7 cellular contexts compared by ENCODE assay signal in genomic region chr3:17741621-17742091, GRCh38. TPM values are rescaled to one million over a fixed set of nuclear protein-coding genes. Genes with fewer than 3 reads are reported as not detected.
DNase-seq lines count a peak whose midpoint lies in the region; ATAC-seq and TF ChIP-seq lines count a peak whose summit lies in the region.

No MANE protein-coding gene starts in this region.

- no peak overlapping the region for H2AFZ ChIP-seq in GM23338

- H3K9me3 ChIP-seq in muscle layer of colon (ENCODE audit: low read length), result no peaks in the 10 kb centered on the region

- no peak for TF ChIP-seq CTCF in GM23338 (conservative IDR thresholded peaks at IDR 0.05; ENCODE audit: low read depth in 2 of 2)

- H3F3A ChIP-seq in GM23338 (replicated peaks; ENCODE audit: low read depth), result peaks cover 10% of the 10 kb centered on the region

- peaks cover 6% of the 10 kb centered on the region for H3K27me3 Mint-ChIP-seq in GM23338 (ENCODE audit: insufficient read depth, low read depth, poor library complexity)

- 0 out of 3 replicates have a peak, but pooled peaks cover 3% of the 10 kb centered on the region for H3K36me3 Mint-ChIP-seq in GM23338 (ENCODE audit: low read depth)

- H3K9ac ChIP-seq in muscle layer of colon (ENCODE audit: low read length), result peak overlapping the region; percentile 59

- H3K9me2 ChIP-seq in GM23338 (ENCODE audit: insufficient read depth), result no peaks in the 10 kb centered on the region

- H3K36me3 ChIP-seq in GM23338 (ENCODE audit: insufficient read depth) (no peaks in the 10 kb centered on the region), muscle layer of colon (ENCODE audit: insufficient read depth, low read length) (no peaks in the 10 kb centered on the region)

- peak overlapping the region; percentile 88 for H3K4me3 ChIP-seq in GM23338
- H3K4me3 ChIP-seq in muscle layer of colon (ENCODE audit: low read depth in 1 of 2, low read length in 2 of 2), result peak overlapping the region; percentile 59 to 88

- H3K4me2 ChIP-seq in GM23338, result peak overlapping the region; percentile 96

- DNase-seq in GM23338 (ENCODE audit: low spot score), result no peak
- peak; percentile 66 for DNase-seq in NOMO-1 treated with dmso at 0.1 percent for 144 hours (lab: John Stamatoyannopoulos, UW; ENCODE audit: unreplicated experiment)
- peak; percentile 88 for DNase-seq in cerebellar cortex (ENCODE audit: low spot score)

- no peaks in the 10 kb centered on the region for H3K9me3 Mint-ChIP-seq in GM23338

- ATAC-seq in GM23338, result no peak
- no peak for ATAC-seq in GM21723 (IDR thresholded peaks at IDR 0.05; ENCODE audit: unreplicated experiment)
- no peak for ATAC-seq in GM21423 (IDR thresholded peaks at IDR 0.05; ENCODE audit: unreplicated experiment)
- ATAC-seq in HG03469 (IDR thresholded peaks at IDR 0.05; ENCODE audit: unreplicated experiment), result no peak

- H3K27me3 ChIP-seq in GM23338 (ENCODE audit: insufficient read depth) (no peaks in the 10 kb centered on the region), muscle layer of colon (ENCODE audit: control insufficient read depth in 1 of 2, insufficient read depth in 2 of 2, low read length in 2 of 2) (no peaks in the 10 kb centered on the region)

- H3K4me3 Mint-ChIP-seq in GM23338, result peak overlapping the region; percentile 95

- peaks cover 38% of the 10 kb centered on the region for H3K4me1 Mint-ChIP-seq in GM23338

- peak overlapping the region; percentile 100 for H3K27ac ChIP-seq in GM23338 (ENCODE audit: low read depth)
- H3K27ac ChIP-seq in muscle layer of colon (ENCODE audit: low read depth, low read length), result peak overlapping the region; percentile 91

- H4K20me1 ChIP-seq in GM23338 (replicated peaks; ENCODE audit: insufficient read depth), result no peaks in the 10 kb centered on the region

- H3K4me1 ChIP-seq in GM23338 (ENCODE audit: insufficient read depth) (peaks cover 36% of the 10 kb centered on the region), muscle layer of colon (ENCODE audit: insufficient read depth, low read length) (peaks cover 28% of the 10 kb centered on the region)

- peak overlapping the region; percentile 98 for H3K27ac Mint-ChIP-seq in GM23338

- H3K79me2 ChIP-seq in GM23338 (replicated peaks; ENCODE audit: insufficient read depth), result peaks cover 42% of the 10 kb centered on the region

TF ChIP-seq in GM23338, 12 proteins besides CTCF, POLR2A, EP300 and RAD21 (continues in another document):
- TF ChIP-seq CREB1 (CRISPR knock-in tag; IDR thresholded peaks at IDR 0.05; ENCODE audit: low read depth) (no peak), NANOG (IDR thresholded peaks at IDR 0.05; ENCODE audit: borderline replicate concordance) (no peak), EZH2 (IDR thresholded peaks at IDR 0.05; ENCODE audit: low read depth, unreplicated experiment) (no peak), ZNF331 (CRISPR knock-in tag; IDR thresholded peaks at IDR 0.05; ENCODE audit: low read depth) (no peak), REST (IDR thresholded peaks at IDR 0.05; ENCODE audit: unreplicated experiment) (no peak), STAT1 (IDR thresholded peaks at IDR 0.05; ENCODE audit: unreplicated experiment) (no peak), ZNF114 (CRISPR knock-in tag; IDR thresholded peaks at IDR 0.05) (no peak), POLR2AphosphoS5 (IDR thresholded peaks at IDR 0.05; ENCODE audit: low read depth) (no peak), ETS1 (IDR thresholded peaks at IDR 0.05) (no peak), JUNB (IDR thresholded peaks at IDR 0.05; ENCODE audit: unreplicated experiment) (no peak), EZH2phosphoT487 (IDR thresholded peaks at IDR 0.05; ENCODE audit: unreplicated experiment) (no peak)

RNA-seq across cellular contexts. Expression of gene TBC1D5, which starts 0.8 kb away (rescaled TPM):
- 45.0 and 48.1 TPM in 2 replicates for total RNA-seq in GM23338 (2014; rRNA removed; shearing (Covaris generic))
- 16.9 and 21.8 TPM in 2 replicates for polyA plus RNA-seq in GM23338 (2016; fragmentation: Nextera tagmentation; extraction: Ambion mirVana)
